24 cellular contexts compared by ENCODE assay signal in genomic region chr20:63842258-63842657, GRCh38. TPM values are rescaled to one million over a fixed set of nuclear protein-coding genes. Genes with fewer than 3 reads are reported as not detected.
DNase-seq lines count a peak whose midpoint lies in the region; ATAC-seq and TF ChIP-seq lines count a peak whose summit lies in the region.
"Had no signal": no experiment of that assay in that cellular context is flagged by ENCODE, and none has a peak within 500 bp of the region (broad histone marks: within the 10 kb centered on the region; RNA-seq: fewer than 3 reads in every experiment).

No MANE protein-coding gene starts in this region.

- no peak overlapping the region for H3K4me3 Mint-ChIP-seq in T-helper 17 cell
- peak overlapping the region; percentile 32 for H3K4me3 Mint-ChIP-seq in glutamatergic neuron (ENCODE audit: unreplicated experiment)
- H3K4me3 Mint-ChIP-seq in stimulated activated memory B cell treated with anti-CD40 and anti-IgM and Interleukin-4, amounts not matched to agents 10 μg/mL and 1 μg/mL and 100 μg/mL, for 72 hours: no peak overlapping the region
- H3K4me3 Mint-ChIP-seq: CD8-positive, alpha-beta memory T cell had no signal

- H3K36me3 Mint-ChIP-seq in T-helper 17 cell (ENCODE audit: low read depth): no peaks in the 10 kb centered on the region
- no peaks in the 10 kb centered on the region for H3K36me3 Mint-ChIP-seq in glutamatergic neuron (ENCODE audit: unreplicated experiment)
- H3K36me3 Mint-ChIP-seq in stimulated activated memory B cell treated with anti-CD40 and anti-IgM and Interleukin-4, amounts not matched to agents 10 μg/mL and 1 μg/mL and 100 μg/mL, for 72 hours: no peaks in the 10 kb centered on the region

- H3K9me3 Mint-ChIP-seq in glutamatergic neuron (ENCODE audit: unreplicated experiment): peaks cover 3% of the 10 kb centered on the region
- no peaks in the 10 kb centered on the region for H3K9me3 Mint-ChIP-seq in stimulated activated memory B cell treated with anti-CD40 and anti-IgM and Interleukin-4, amounts not matched to agents 10 μg/mL and 1 μg/mL and 100 μg/mL, for 72 hours

- intact Hi-C loops in lower lobe of right lung (cut with DNase I): no loop called here

- H3K27me3 ChIP-seq in lower lobe of right lung (ENCODE audit: low read depth): peaks cover 26% of the 10 kb centered on the region

- peaks cover 48% of the 10 kb centered on the region for H3K27me3 Mint-ChIP-seq in T-helper 17 cell
- peaks cover 9% of the 10 kb centered on the region for H3K27me3 Mint-ChIP-seq in glutamatergic neuron (ENCODE audit: unreplicated experiment)
- H3K27me3 Mint-ChIP-seq in stimulated activated memory B cell treated with anti-CD40 and anti-IgM and Interleukin-4, amounts not matched to agents 10 μg/mL and 1 μg/mL and 100 μg/mL, for 72 hours: peaks cover 44% of the 10 kb centered on the region

- no peak overlapping the region for H3K4me3 ChIP-seq in lower lobe of right lung
- H3K4me3 ChIP-seq: Peyer's patch had no signal

- no peaks in the 10 kb centered on the region for H3K36me3 ChIP-seq in lower lobe of right lung
- H3K36me3 ChIP-seq: Peyer's patch had no signal

- H3K27ac Mint-ChIP-seq in T-helper 17 cell (no peak overlapping the region), glutamatergic neuron (ENCODE audit: unreplicated experiment) (no peak overlapping the region)
- H3K27ac Mint-ChIP-seq in stimulated activated memory B cell treated with anti-CD40 and anti-IgM and Interleukin-4, amounts not matched to agents 10 μg/mL and 1 μg/mL and 100 μg/mL, for 72 hours: no peak overlapping the region
- H3K27ac Mint-ChIP-seq: CD8-positive, alpha-beta memory T cell had no signal

- no peak for TF ChIP-seq CTCF in glutamatergic neuron (IDR thresholded peaks at IDR 0.05; ENCODE audit: partially characterized antibody, unreplicated experiment)
- TF ChIP-seq CTCF in lower lobe of right lung (IDR thresholded peaks at IDR 0.05): no peak

- ATAC-seq in T-helper 17 cell (peak; percentile 23), lower lobe of right lung (no peak), GM21526 (IDR thresholded peaks at IDR 0.05; ENCODE audit: low FRiP score, unreplicated experiment) (no peak)
- ATAC-seq in stimulated activated memory B cell treated with anti-CD40 and anti-IgM and Interleukin-4, amounts not matched to agents 10 μg/mL and 1 μg/mL and 100 μg/mL, for 72 hours: peak; percentile 32
- ATAC-seq in stimulated activated naive CD8-positive, alpha-beta T cell treated with anti-CD3 and anti-CD28 coated beads, Interleukin-15, Interleukin-2, amounts not matched to agents 100 U/mL and 50 U/mL, for 24 hours: no peak
- ATAC-seq: HepG2, SK-N-SH treated with all-trans-retinoic acid at 6 μM for 48 hours had no signal

- H3K4me1 Mint-ChIP-seq in T-helper 17 cell (peaks cover 26% of the 10 kb centered on the region), glutamatergic neuron (ENCODE audit: low read depth, unreplicated experiment) (peaks cover 10% of the 10 kb centered on the region)
- H3K4me1 Mint-ChIP-seq in stimulated activated memory B cell treated with anti-CD40 and anti-IgM and Interleukin-4, amounts not matched to agents 10 μg/mL and 1 μg/mL and 100 μg/mL, for 72 hours: peaks cover 40% of the 10 kb centered on the region

- no peaks in the 10 kb centered on the region for H3K9me3 ChIP-seq in T-helper 17 cell (ENCODE audit: control insufficient read depth, low read length, poor library complexity, severe bottlenecking)
- no peaks in the 10 kb centered on the region for H3K9me3 ChIP-seq in lower lobe of right lung
- H3K9me3 ChIP-seq: Peyer's patch had no signal

- peak; percentile 38 for DNase-seq in GDM1 (lab: John Stamatoyannopoulos, UW)
- DNase-seq in T-helper 17 cell: no peak
- DNase-seq in glutamatergic neuron: no peak
- DNase-seq in stimulated activated naive CD8-positive, alpha-beta T cell treated with anti-CD3 and anti-CD28 coated beads, Interleukin-15, Interleukin-2, amounts not matched to agents 100 U/mL and 50 U/mL, for 24 hours: no peak
- DNase-seq in lower lobe of right lung: no peak
- DNase-seq: C1 segment of cervical spinal cord; CD8-positive, alpha-beta memory T cell; H7; KBM-7; NCI-H1092; NCI-H1436 treated with DMSO at 0.1 percent for 48 hours; NCI-H2029; NCI-H226; NCI-H510A treated with DMSO at 0.1 percent for 48 hours; NCI-H748 treated with DMSO at 0.1 percent for 48 hours; NK-92 treated with Interleukin-12 subunit alpha and Interleukin-12 subunit beta, amount 100 ng/mL, for 24 hours; Peyer's patch had no signal

- peaks cover 36% of the 10 kb centered on the region for H3K4me1 ChIP-seq in lower lobe of right lung

- no peak overlapping the region for H3K27ac ChIP-seq in lower lobe of right lung
- H3K27ac ChIP-seq: HL-60, Peyer's patch had no signal

RNA-seq across cellular contexts. Expression of gene ZBTB46, which starts 11.2 kb away (rescaled TPM):
- under 1 TPM; 0.21 to 0.72 TPM for total RNA-seq in T-helper 17 cell
- total RNA-seq in glutamatergic neuron (ENCODE audit: unreplicated experiment): 94.4 TPM
- total RNA-seq in lower lobe of right lung: 9.9 TPM

RNA-seq across cellular contexts. Expression of gene ABHD16B, which starts 19.0 kb away (rescaled TPM):
- total RNA-seq in T-helper 17 cell (not detected), glutamatergic neuron (ENCODE audit: unreplicated experiment) (not detected), lower lobe of right lung (not detected)
- total RNA-seq: CD8-positive, alpha-beta memory T cell; Daoy; H7; HepG2; HT-29; Peyer's patch had no signal

RNA-seq across cellular contexts. Expression of gene TPD52L2, which starts 22.8 kb away (rescaled TPM):
- total RNA-seq in T-helper 17 cell: 10 to 100 TPM; 26.9 to 29.9 TPM
- total RNA-seq in glutamatergic neuron (ENCODE audit: unreplicated experiment): 109 TPM
- 76.9 TPM for total RNA-seq in lower lobe of right lung

RNA-seq across cellular contexts. Expression of gene DNAJC5, which starts 52.7 kb away (rescaled TPM):
- total RNA-seq in T-helper 17 cell (10 to 100 TPM; 35.7 to 39.0 TPM), glutamatergic neuron (ENCODE audit: unreplicated experiment) (57.9 TPM), lower lobe of right lung (54.5 TPM)

Comparison
In these comparisons a context has a peak if more than half of its experiments do, and no peak if none do; other contexts are left out.
1. ATAC-seq: peak in T-helper 17 cell (single experiment) and stimulated activated memory B cell treated with anti-CD40 and anti-IgM and Interleukin-4, amounts not matched to agents 10 μg/mL and 1 μg/mL and 100 μg/mL, for 72 hours (single experiment); none in stimulated activated naive CD8-positive, alpha-beta T cell treated with anti-CD3 and anti-CD28 coated beads, Interleukin-15, Interleukin-2, amounts not matched to agents 100 U/mL and 50 U/mL, for 24 hours (single experiment), lower lobe of right lung (0 of 2) and GM21526 (single experiment).